8 cellular contexts compared by ENCODE assay signal in genomic region chr1:207644852-207645631, GRCh38. TPM values are rescaled to one million over a fixed set of nuclear protein-coding genes. Genes with fewer than 3 reads are reported as not detected.
DNase-seq lines count a peak whose midpoint lies in the region; ATAC-seq and TF ChIP-seq lines count a peak whose summit lies in the region.

TSS of gene CR1L (plus strand) at chr1:207645133. CDS start at chr1:207645234, 101 bp downstream.

- POLR2A ChIA-PET in SK-N-SH (lab: Yijun Ruan, JAX), result no interaction called here

- H3K27ac ChIP-seq in SK-N-SH (ENCODE audit: low read depth in 2 of 2, low read length in 1 of 2) (no peak within 1 kb of the TSS), upper lobe of right lung (no peak within 1 kb of the TSS)

- H4K20me1 ChIP-seq in SK-N-SH (ENCODE audit: insufficient read depth), result no peaks in the 10 kb centered on the region

- H3K4me1 ChIP-seq in SK-N-SH (ENCODE audit: control insufficient read depth in 1 of 2, insufficient read depth in 2 of 2, low read depth in 1 of 2, low read length in 1 of 2) (peaks cover 0 to 4% of the 10 kb centered on the region in 2 experiments; a peak in 1 of 4 replicates), upper lobe of right lung (peaks cover 6% of the 10 kb centered on the region)

- peak within 1 kb of the TSS; percentile 74 for H3K4me3 Mint-ChIP-seq in activated naive CD8-positive, alpha-beta T cell treated with anti-CD3 and anti-CD28 coated beads for 36 hours

- H3K27ac Mint-ChIP-seq in activated naive CD8-positive, alpha-beta T cell treated with anti-CD3 and anti-CD28 coated beads for 36 hours, result no peak within 1 kb of the TSS

- CTCF ChIA-PET in SK-N-SH (lab: Yijun Ruan, JAX), result no interaction called here

- H3K4me3 ChIP-seq in SK-N-SH (ENCODE audit: low read depth in 2 of 2, low read length in 1 of 2) (peak within 1 kb of the TSS; percentile 54 to 71), upper lobe of right lung (peak within 1 kb of the TSS; percentile 64)

- H3K79me2 ChIP-seq in SK-N-SH (ENCODE audit: insufficient read depth), result no peaks in the 10 kb centered on the region

- H3K36me3 Mint-ChIP-seq in activated naive CD8-positive, alpha-beta T cell treated with anti-CD3 and anti-CD28 coated beads for 36 hours, result peaks cover 2% of the 10 kb centered on the region

- intact Hi-C loops in cardiac septum (cut with DNase I), result loop anchor here (10.0 kb wide), 1 partner anchor 150 kb away; no protein-coding TSS in a partner anchor
- intact Hi-C loops in upper lobe of right lung (cut with DNase I), result no loop called here

- H2AFZ ChIP-seq in SK-N-SH (ENCODE audit: low read depth), result peak within 1 kb of the TSS; percentile 93

- no peaks in the 10 kb centered on the region for H3K9me3 Mint-ChIP-seq in activated naive CD8-positive, alpha-beta T cell treated with anti-CD3 and anti-CD28 coated beads for 36 hours

- H3K4me1 Mint-ChIP-seq in activated naive CD8-positive, alpha-beta T cell treated with anti-CD3 and anti-CD28 coated beads for 36 hours, result peaks cover 9% of the 10 kb centered on the region

- TF ChIP-seq CTCF in SK-N-SH (IDR thresholded peaks at IDR 0.05) (no peak), upper lobe of right lung (IDR thresholded peaks at IDR 0.05) (no peak)

- H3K9ac ChIP-seq in SK-N-SH, result no peak within 1 kb of the TSS

- ATAC-seq in HG03108 (IDR thresholded peaks at IDR 0.05; ENCODE audit: unreplicated experiment) (peak; percentile 86), upper lobe of right lung (peak; percentile 99)

- no peaks in the 10 kb centered on the region for H3F3A ChIP-seq in SK-N-SH (replicated peaks; ENCODE audit: insufficient read depth)

- H3K9me3 ChIP-seq in SK-N-SH (no peaks in the 10 kb centered on the region), upper lobe of right lung (no peaks in the 10 kb centered on the region)

- no peak for TF ChIP-seq RAD21 in SK-N-SH (IDR thresholded peaks at IDR 0.05; ENCODE audit: low read length)

- H3K27me3 ChIP-seq in SK-N-SH (ENCODE audit: insufficient read depth) (peaks cover 14% of the 10 kb centered on the region), upper lobe of right lung (peaks cover 4% of the 10 kb centered on the region)

- TF ChIP-seq EP300 in SK-N-SH (IDR thresholded peaks at IDR 0.05; ENCODE audit: borderline replicate concordance in 1 of 2, low read depth in 1 of 2, low read length in 1 of 2), result no peak

- peak within 1 kb of the TSS; percentile 96 for H3K4me2 ChIP-seq in SK-N-SH

- peak; percentile 54 for DNase-seq in NCI-H146 (lab: John Stamatoyannopoulos, UW)
- DNase-seq in NCI-H146 treated with DMSO at 0.1 percent for 48 hours (lab: John Stamatoyannopoulos, UW; ENCODE audit: unreplicated experiment), result no peak
- DNase-seq in SK-N-SH, result peak; percentile 83
- peak; percentile 86 for DNase-seq in activated naive CD8-positive, alpha-beta T cell treated with anti-CD3 and anti-CD28 coated beads for 36 hours
- DNase-seq in cardiac septum (ENCODE audit: low spot score), result peak; percentile 86
- DNase-seq in putamen (ENCODE audit: low spot score), result peak; percentile 62
- peak; percentile 91 for DNase-seq in upper lobe of right lung

- H3K27me3 Mint-ChIP-seq in activated naive CD8-positive, alpha-beta T cell treated with anti-CD3 and anti-CD28 coated beads for 36 hours, result peaks cover 31% of the 10 kb centered on the region

- no peaks in the 10 kb centered on the region for H3K9me2 ChIP-seq in SK-N-SH

- 3% methylated on average over 26 of the region's 65 CpGs for WGBS in SK-N-SH (ENCODE audit: low lambda C conversion rate)

- no peaks in the 10 kb centered on the region for H3K36me3 ChIP-seq in SK-N-SH (replicated peaks in 1 of 2; ENCODE audit: control insufficient read depth in 1 of 2, insufficient read depth in 2 of 2, low read length in 1 of 2)
- no peaks in the 10 kb centered on the region for H3K36me3 ChIP-seq in upper lobe of right lung

TF ChIP-seq in SK-N-SH, 30 proteins besides CTCF, POLR2A, EP300 and RAD21 (continues in another document):
- TF ChIP-seq CHD2 (IDR thresholded peaks at IDR 0.05; ENCODE audit: low read length, partially characterized antibody) (no peak), REST (IDR thresholded peaks at IDR 0.05; ENCODE audit: low read depth, low read length) (no peak), MAX (IDR thresholded peaks at IDR 0.05; ENCODE audit: low read depth) (peak; percentile 79; the same call in 1 of the 2 replicates), RXRA (IDR thresholded peaks at IDR 0.05; ENCODE audit: borderline replicate concordance, low read depth) (no peak), PBX3 (IDR thresholded peaks at IDR 0.05) (no peak), MXI1 (IDR thresholded peaks at IDR 0.05; ENCODE audit: low read depth, low read length) (peak; percentile 76), USF1 (IDR thresholded peaks at IDR 0.05; ENCODE audit: borderline replicate concordance, low read depth) (no peak), POLR2AphosphoS5 (IDR thresholded peaks at IDR 0.05; ENCODE audit: low read depth, low read length) (no peak), TCF12 (IDR thresholded peaks at IDR 0.05) (no peak), IRF3 (IDR thresholded peaks at IDR 0.05; ENCODE audit: low read depth, low read length) (no peak), TAF1 (IDR thresholded peaks at IDR 0.05; ENCODE audit: borderline replicate concordance, low read depth, low read length) (no peak), MEF2A (IDR thresholded peaks at IDR 0.05; ENCODE audit: borderline replicate concordance, low read depth) (no peak), GABPA (IDR thresholded peaks at IDR 0.05; ENCODE audit: low read depth) (no peak)

RNA-seq across cellular contexts. Expression of gene CR1L, which starts in this region (rescaled TPM):
- polyA plus RNA-seq in SK-N-SH (2012; rRNA removed), result not detected in 2 replicates
- not detected in 2 replicates for polyA plus RNA-seq in SK-N-SH (2012; cell fraction: cytosol; rRNA removed)
- polyA plus RNA-seq in SK-N-SH (2012; cell fraction: nucleus; rRNA removed), result not detected in 2 replicates
- total RNA-seq in activated naive CD8-positive, alpha-beta T cell treated with anti-CD3 and anti-CD28 coated beads for 36 hours, result not detected
- total RNA-seq in cardiac septum, result not detected
- not detected for total RNA-seq in upper lobe of right lung

Comparison
In these comparisons a context has a peak if more than half of its experiments do, and no peak if none do; other contexts are left out.
1. Peak in DNase-seq, H3K4me3 ChIP-seq and H3K4me2 ChIP-seq in SK-N-SH; RNA of the gene not detected or under 1 TPM.
2. Peak in DNase-seq in activated naive CD8-positive, alpha-beta T cell treated with anti-CD3 and anti-CD28 coated beads for 36 hours; RNA of the gene not detected or under 1 TPM.
3. Peak in DNase-seq in cardiac septum; RNA of the gene not detected or under 1 TPM.
4. Peak in DNase-seq, ATAC-seq and H3K4me3 ChIP-seq in upper lobe of right lung; RNA of the gene not detected or under 1 TPM.